In genomic region chr1:229558460-229559335, GRCh38 we compare ENCODE assay signal across 1 cellular context.
A peak's percentile ranks its signal among the peaks of the same experiment; 100 is the strongest.
TF ChIP-seq lines count a peak whose summit lies in the region.

ABCB10 (minus strand) TSS chr1:229558707; CDS start chr1:229558652, 55 bp downstream.

TF ChIP-seq in GM12878, 131 proteins besides CTCF, POLR2A, EP300 and RAD21 (continued from another document and continues in another):
- TF ChIP-seq REST (IDR thresholded peaks at IDR 0.05; ENCODE audit: low read depth, low read length) (no peak), SP1 (IDR thresholded peaks at IDR 0.05; ENCODE audit: low read depth, low read length) (peak; percentile 60), MEF2B (IDR thresholded peaks at IDR 0.05; ENCODE audit: partially characterized antibody, poor library complexity, severe bottlenecking) (peak; percentile 27), BCL11A (IDR thresholded peaks at IDR 0.05; ENCODE audit: low read depth, low read length) (no peak), NR2C1 (IDR thresholded peaks at IDR 0.05) (0 out of 2 replicates have a peak, but pooled peaks have one; percentile 6), CREM (IDR thresholded peaks at IDR 0.05; ENCODE audit: low read depth) (peak; percentile 59; the same call in 1 of the 2 replicates), NBN (IDR thresholded peaks at IDR 0.05) (peak; percentile 84), JUND (IDR thresholded peaks at IDR 0.05; ENCODE audit: low read depth, low read length) (0 out of 2 replicates have a peak, but pooled peaks have one; percentile 21), SREBF2 (IDR thresholded peaks at IDR 0.05; ENCODE audit: low read length) (peak; percentile 88), HCFC1 (IDR thresholded peaks at IDR 0.05; ENCODE audit: low read length) (peak; percentile 74), ZBTB40 (IDR thresholded peaks at IDR 0.05; ENCODE audit: borderline replicate concordance) (peak; percentile 19; the same call in 1 of the 2 replicates), RCOR1 (conservative IDR thresholded peaks at IDR 0.05; ENCODE audit: low read depth, low read length) (0 out of 2 replicates have a peak, but pooled peaks have one; percentile 45), EED (IDR thresholded peaks at IDR 0.05; ENCODE audit: low read depth) (peak; percentile 78), TCF12 (IDR thresholded peaks at IDR 0.05; ENCODE audit: low read depth, low read length) (peak; percentile 79), LARP7 (IDR thresholded peaks at IDR 0.05) (peak; percentile 72; the same call in 1 of the 2 replicates), RUNX3 (IDR thresholded peaks at IDR 0.05; ENCODE audit: low read length) (peak; percentile 42; the same call in 1 of the 2 replicates), NKRF (conservative IDR thresholded peaks at IDR 0.05) (peak; percentile 74), CREB1 (IDR thresholded peaks at IDR 0.05; ENCODE audit: low read depth) (peak; percentile 73; the same call in 1 of the 2 replicates), YY1 (IDR thresholded peaks at IDR 0.05; ENCODE audit: low read depth, low read length) (peak; percentile 90), MLLT1 (IDR thresholded peaks at IDR 0.05) (peak; percentile 100), MYB (IDR thresholded peaks at IDR 0.05; ENCODE audit: borderline replicate concordance, low read depth, low read length) (no peak), PAX8 (IDR thresholded peaks at IDR 0.05) (no peak), SMC3 (IDR thresholded peaks at IDR 0.05; ENCODE audit: borderline replicate concordance, low read length) (0 out of 2 replicates have a peak, but pooled peaks have one; percentile 1), E2F4 (IDR thresholded peaks at IDR 0.05; ENCODE audit: low read depth, low read length) (0 out of 2 replicates have a peak, but pooled peaks have one; percentile 33), ZSCAN29 (IDR thresholded peaks at IDR 0.05) (peak; percentile 29; the same call in 1 of the 2 replicates), PBX3 (IDR thresholded peaks at IDR 0.05; ENCODE audit: insufficient replicate concordance, low read depth, low read length) (peak; percentile 35), E4F1 (IDR thresholded peaks at IDR 0.05; ENCODE audit: borderline replicate concordance, partially characterized antibody) (peak; percentile 35), NR2F1 (conservative IDR thresholded peaks at IDR 0.05) (peak; percentile 38; the same call in 1 of the 2 replicates), MEF2A (IDR thresholded peaks at IDR 0.05; ENCODE audit: insufficient read depth, low read depth, low read length) (no peak), USF1 (IDR thresholded peaks at IDR 0.05; ENCODE audit: borderline replicate concordance, extremely low read length, insufficient read depth, low read depth, low read length) (no peak), IKZF2 (IDR thresholded peaks at IDR 0.05) (peak; percentile 67 to 78), PKNOX1 (IDR thresholded peaks at IDR 0.05) (peak; percentile 91), BCL3 (IDR thresholded peaks at IDR 0.05; ENCODE audit: borderline replicate concordance, insufficient read depth, low read depth, low read length, poor library complexity, severe bottlenecking) (peak; percentile 63), NRF1 (conservative IDR thresholded peaks at IDR 0.05; ENCODE audit: low read depth, low read length) (peak; percentile 86), SRF (IDR thresholded peaks at IDR 0.05; ENCODE audit: low read depth in 2 of 2, low read length in 2 of 2) (peak; percentile 78 to 96)
